2 cellular contexts compared by ENCODE assay signal in genomic region chr20:3707508-3707899, GRCh38.
TF ChIP-seq lines count a peak whose summit lies in the region.

No MANE protein-coding gene starts in this region.

TF ChIP-seq in HEK293, 187 proteins besides CTCF, POLR2A, EP300 and RAD21:
- TF ChIP-seq ZNF341 (tag by site-specific recombination; IDR thresholded peaks at IDR 0.05; ENCODE audit: low read depth), result no peak
- no peak for TF ChIP-seq ZNF10 (tag by site-specific recombination; IDR thresholded peaks at IDR 0.05)
- no peak for TF ChIP-seq ZNF19 (tag by site-specific recombination; IDR thresholded peaks at IDR 0.05; ENCODE audit: low read depth)
- TF ChIP-seq HOXA7 (CRISPR knock-in tag; IDR thresholded peaks at IDR 0.05; ENCODE audit: borderline replicate concordance), result no peak
- no peak for TF ChIP-seq SP3 (tag by site-specific recombination; IDR thresholded peaks at IDR 0.05)
- TF ChIP-seq ZNF16 (tag by site-specific recombination; IDR thresholded peaks at IDR 0.05; ENCODE audit: low read depth), result peak; percentile 74; the same call in 1 of the 2 replicates
- TF ChIP-seq ZNF596 (tag by site-specific recombination; IDR thresholded peaks at IDR 0.05), result no peak
- no peak for TF ChIP-seq YY1 (tag by site-specific recombination; IDR thresholded peaks at IDR 0.05)
- TF ChIP-seq SCRT1 (tag by site-specific recombination; IDR thresholded peaks at IDR 0.05; ENCODE audit: borderline replicate concordance), result no peak

TF ChIP-seq in H1, 55 proteins besides CTCF, POLR2A, EP300 and RAD21:
- TF ChIP-seq GABPA (IDR thresholded peaks at IDR 0.05; ENCODE audit: borderline replicate concordance, insufficient read depth, low read length) (no peak), KDM1A (IDR thresholded peaks at IDR 0.05; ENCODE audit: borderline replicate concordance, low read length) (peak; percentile 71)
TF ChIP-seq in H1: peak in this region for 1.
